ENCODE assay signal across 4 cellular contexts in the genomic region with DNA sequence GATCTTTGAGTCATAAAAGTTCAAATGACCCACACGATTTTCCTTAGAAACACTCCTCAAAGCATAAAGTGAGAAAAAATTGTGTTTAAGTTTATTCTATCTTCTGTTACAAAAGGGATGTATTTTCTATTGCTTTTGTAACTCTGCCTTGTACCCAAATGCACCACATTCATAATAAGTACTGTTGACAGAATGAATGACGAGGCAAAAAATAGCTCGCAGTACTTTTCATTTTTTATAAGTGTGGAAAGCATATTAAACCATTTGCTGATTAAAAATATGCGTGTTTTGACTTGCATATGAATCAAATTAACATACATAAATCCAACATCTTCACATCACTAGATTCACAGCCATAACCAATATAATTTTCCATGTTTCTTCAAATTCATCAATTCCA.
TF ChIP-seq lines count a peak whose summit lies in the region.

No MANE protein-coding gene starts in this region.

TF ChIP-seq in HepG2, 621 proteins besides CTCF, POLR2A, EP300 and RAD21:
- no peak for TF ChIP-seq PTBP1 (IDR thresholded peaks at IDR 0.05; ENCODE audit: low read depth, low read length, poor library complexity, severe bottlenecking)
- TF ChIP-seq NFE2L2 (IDR thresholded peaks at IDR 0.05; ENCODE audit: low read length) = peak; percentile 39; the same call in 1 of the 2 replicates

TF ChIP-seq in A549, 52 proteins besides CTCF, POLR2A, EP300 and RAD21:
- TF ChIP-seq MAFK (IDR thresholded peaks at IDR 0.05; ENCODE audit: partially characterized antibody) (peak; percentile 5), SREBF2 (IDR thresholded peaks at IDR 0.05) (no peak), CEBPB (IDR thresholded peaks at IDR 0.05) (no peak)

TF ChIP-seq in IMR-90, 13 proteins besides CTCF, POLR2A, EP300 and RAD21:
- peak; percentile 6; the same call in 1 of the 2 replicates for TF ChIP-seq NFE2L2 (IDR thresholded peaks at IDR 0.05; ENCODE audit: low read depth, low read length)
- TF ChIP-seq, protein P1, sequence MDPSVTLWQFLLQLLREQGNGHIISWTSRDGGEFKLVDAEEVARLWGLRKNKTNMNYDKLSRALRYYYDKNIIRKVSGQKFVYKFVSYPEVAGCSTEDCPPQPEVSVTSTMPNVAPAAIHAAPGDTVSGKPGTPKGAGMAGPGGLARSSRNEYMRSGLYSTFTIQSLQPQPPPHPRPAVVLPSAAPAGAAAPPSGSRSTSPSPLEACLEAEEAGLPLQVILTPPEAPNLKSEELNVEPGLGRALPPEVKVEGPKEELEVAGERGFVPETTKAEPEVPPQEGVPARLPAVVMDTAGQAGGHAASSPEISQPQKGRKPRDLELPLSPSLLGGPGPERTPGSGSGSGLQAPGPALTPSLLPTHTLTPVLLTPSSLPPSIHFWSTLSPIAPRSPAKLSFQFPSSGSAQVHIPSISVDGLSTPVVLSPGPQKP (IDR thresholded peaks at IDR 0.05; ENCODE audit: borderline replicate concordance, low read depth, low read length) = no peak

TF ChIP-seq in K562, 482 proteins besides CTCF, POLR2A, EP300 and RAD21:
- TF ChIP-seq RFX7 (CRISPR knock-in tag; IDR thresholded peaks at IDR 0.05) (no peak), LCOR (CRISPR knock-in tag; IDR thresholded peaks at IDR 0.05) (no peak), NFE2L1 (tag; IDR thresholded peaks at IDR 0.05; ENCODE audit: borderline replicate concordance, low read depth) (0 out of 2 replicates have a peak, but pooled peaks have one; percentile 19), ZNF316 (IDR thresholded peaks at IDR 0.05) (peak; percentile 56), C11orf30 (IDR thresholded peaks at IDR 0.05; ENCODE audit: low read depth) (peak; percentile 44; the same call in 1 of the 2 replicates), DDX20 (tag; IDR thresholded peaks at IDR 0.05; ENCODE audit: low read depth) (no peak), DMBX1 (CRISPR knock-in tag; IDR thresholded peaks at IDR 0.05; ENCODE audit: borderline replicate concordance) (no peak), ZNF253 (CRISPR knock-in tag; conservative IDR thresholded peaks at IDR 0.05) (no peak), NEUROD1 (IDR thresholded peaks at IDR 0.05; ENCODE audit: borderline replicate concordance, low read depth, low read length, partially characterized antibody) (no peak), KLF6 (CRISPR knock-in tag; IDR thresholded peaks at IDR 0.05; ENCODE audit: borderline replicate concordance) (no peak), SNRNP70 (optimal IDR thresholded peaks at IDR 0.05; ENCODE audit: low read depth, low read length) (no peak), HDAC3 (IDR thresholded peaks at IDR 0.05; ENCODE audit: borderline replicate concordance, partially characterized antibody) (no peak), ZNF584 (CRISPR knock-in tag; IDR thresholded peaks at IDR 0.05; ENCODE audit: low read depth) (no peak), MAFG (tag; conservative IDR thresholded peaks at IDR 0.05) (peak; percentile 76), NFE2 (IDR thresholded peaks at IDR 0.05; ENCODE audit: low read depth) (peak; percentile 50)
- TF ChIP-seq, protein P2, sequence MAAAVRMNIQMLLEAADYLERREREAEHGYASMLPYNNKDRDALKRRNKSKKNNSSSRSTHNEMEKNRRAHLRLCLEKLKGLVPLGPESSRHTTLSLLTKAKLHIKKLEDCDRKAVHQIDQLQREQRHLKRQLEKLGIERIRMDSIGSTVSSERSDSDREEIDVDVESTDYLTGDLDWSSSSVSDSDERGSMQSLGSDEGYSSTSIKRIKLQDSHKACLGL (CRISPR knock-in tag; IDR thresholded peaks at IDR 0.05; ENCODE audit: borderline replicate concordance, poor library complexity, severe bottlenecking) = no peak
- TF ChIP-seq, protein P3, sequence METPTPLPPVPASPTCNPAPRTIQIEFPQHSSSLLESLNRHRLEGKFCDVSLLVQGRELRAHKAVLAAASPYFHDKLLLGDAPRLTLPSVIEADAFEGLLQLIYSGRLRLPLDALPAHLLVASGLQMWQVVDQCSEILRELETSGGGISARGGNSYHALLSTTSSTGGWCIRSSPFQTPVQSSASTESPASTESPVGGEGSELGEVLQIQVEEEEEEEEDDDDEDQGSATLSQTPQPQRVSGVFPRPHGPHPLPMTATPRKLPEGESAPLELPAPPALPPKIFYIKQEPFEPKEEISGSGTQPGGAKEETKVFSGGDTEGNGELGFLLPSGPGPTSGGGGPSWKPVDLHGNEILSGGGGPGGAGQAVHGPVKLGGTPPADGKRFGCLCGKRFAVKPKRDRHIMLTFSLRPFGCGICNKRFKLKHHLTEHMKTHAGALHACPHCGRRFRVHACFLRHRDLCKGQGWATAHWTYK (CRISPR knock-in tag; IDR thresholded peaks at IDR 0.05) = no peak
- TF ChIP-seq, protein P4, sequence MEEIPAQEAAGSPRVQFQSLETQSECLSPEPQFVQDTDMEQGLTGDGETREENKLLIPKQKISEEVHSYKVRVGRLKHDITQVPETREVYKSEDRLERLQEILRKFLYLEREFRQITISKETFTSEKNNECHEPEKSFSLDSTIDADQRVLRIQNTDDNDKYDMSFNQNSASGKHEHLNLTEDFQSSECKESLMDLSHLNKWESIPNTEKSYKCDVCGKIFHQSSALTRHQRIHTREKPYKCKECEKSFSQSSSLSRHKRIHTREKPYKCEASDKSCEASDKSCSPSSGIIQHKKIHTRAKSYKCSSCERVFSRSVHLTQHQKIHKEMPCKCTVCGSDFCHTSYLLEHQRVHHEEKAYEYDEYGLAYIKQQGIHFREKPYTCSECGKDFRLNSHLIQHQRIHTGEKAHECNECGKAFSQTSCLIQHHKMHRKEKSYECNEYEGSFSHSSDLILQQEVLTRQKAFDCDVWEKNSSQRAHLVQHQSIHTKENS (CRISPR knock-in tag; IDR thresholded peaks at IDR 0.05) = no peak
